In genomic region chr9:107819772-107820171, GRCh38 we compare ENCODE assay signal across 1 cellular context.
TF ChIP-seq lines count a peak whose summit lies in the region.

No MANE protein-coding gene starts in this region.

TF ChIP-seq in HEK293, 187 proteins besides CTCF, POLR2A, EP300 and RAD21 (continued from another document):
- TF ChIP-seq ZNF202 (tag by site-specific recombination; IDR thresholded peaks at IDR 0.05; ENCODE audit: borderline replicate concordance) = no peak
- TF ChIP-seq ZNF18 (tag by site-specific recombination; IDR thresholded peaks at IDR 0.05) = 0 out of 2 replicates have a peak, but pooled peaks have one; percentile 15
- TF ChIP-seq ZNF623 (tag by site-specific recombination; IDR thresholded peaks at IDR 0.05) = no peak
- TF ChIP-seq TRIM28 (IDR thresholded peaks at IDR 0.05; ENCODE audit: borderline replicate concordance, low read length) = peak; percentile 86
- no peak for TF ChIP-seq ZSCAN4 (tag by site-specific recombination; IDR thresholded peaks at IDR 0.05)
- no peak for TF ChIP-seq ZNF16 (tag by site-specific recombination; IDR thresholded peaks at IDR 0.05; ENCODE audit: low read depth)
- TF ChIP-seq ZNF704 (tag by site-specific recombination; IDR thresholded peaks at IDR 0.05) = no peak
- TF ChIP-seq ZNF221 (tag by site-specific recombination; IDR thresholded peaks at IDR 0.05; ENCODE audit: borderline replicate concordance) = no peak
- peak; percentile 65; the same call in 1 of the 2 replicates for TF ChIP-seq ZNF488 (tag by site-specific recombination; IDR thresholded peaks at IDR 0.05)
- no peak for TF ChIP-seq ZSCAN30 (tag by site-specific recombination; IDR thresholded peaks at IDR 0.05)
- TF ChIP-seq ZEB2 (tag by site-specific recombination; IDR thresholded peaks at IDR 0.05) = no peak
- no peak for TF ChIP-seq ZNF580 (tag by site-specific recombination; IDR thresholded peaks at IDR 0.05)
- TF ChIP-seq ZNF26 (tag by site-specific recombination; IDR thresholded peaks at IDR 0.05) = no peak
- no peak for TF ChIP-seq ZNF658 (tag by site-specific recombination; IDR thresholded peaks at IDR 0.05)
- peak; percentile 76; the same call in 1 of the 2 replicates for TF ChIP-seq GLI2 (tag by site-specific recombination; IDR thresholded peaks at IDR 0.05; ENCODE audit: borderline replicate concordance, low read depth)
- TF ChIP-seq ZNF639 (tag by site-specific recombination; IDR thresholded peaks at IDR 0.05) = peak; percentile 60; the same call in 1 of the 2 replicates
- TF ChIP-seq ZNF214 (tag by site-specific recombination; IDR thresholded peaks at IDR 0.05; ENCODE audit: borderline replicate concordance) = no peak
- 0 out of 2 replicates have a peak, but pooled peaks have one; percentile 43 for TF ChIP-seq ZNF324 (tag by site-specific recombination; IDR thresholded peaks at IDR 0.05)
- TF ChIP-seq ZFP3 (tag by site-specific recombination; IDR thresholded peaks at IDR 0.05; ENCODE audit: low read depth) = no peak
- TF ChIP-seq HOXA7 (CRISPR knock-in tag; IDR thresholded peaks at IDR 0.05; ENCODE audit: borderline replicate concordance) = 0 out of 2 replicates have a peak, but pooled peaks have one; percentile 28
- no peak for TF ChIP-seq ZNF248 (tag by site-specific recombination; IDR thresholded peaks at IDR 0.05)
- TF ChIP-seq ZNF677 (tag by site-specific recombination; IDR thresholded peaks at IDR 0.05) = no peak
- TF ChIP-seq ZNF747 (tag by site-specific recombination; IDR thresholded peaks at IDR 0.05) = no peak
- TF ChIP-seq ZNF174 (tag by site-specific recombination; IDR thresholded peaks at IDR 0.05) = no peak
- TF ChIP-seq HOXC10 (CRISPR knock-in tag; IDR thresholded peaks at IDR 0.05) = no peak
- TF ChIP-seq SETDB1 (IDR thresholded peaks at IDR 0.05; ENCODE audit: insufficient read length, low read length) = no peak
- TF ChIP-seq KLF10 (tag by site-specific recombination; IDR thresholded peaks at IDR 0.05) = no peak
- no peak for TF ChIP-seq ZNF391 (tag by site-specific recombination; IDR thresholded peaks at IDR 0.05; ENCODE audit: borderline replicate concordance, low read depth)
- TF ChIP-seq PRDM10 (tag by site-specific recombination; IDR thresholded peaks at IDR 0.05) = no peak
- TF ChIP-seq GLIS2 (tag by site-specific recombination; IDR thresholded peaks at IDR 0.05) = no peak
- no peak for TF ChIP-seq KLF16 (tag by site-specific recombination; IDR thresholded peaks at IDR 0.05)
- no peak for TF ChIP-seq ZNF510 (tag by site-specific recombination; IDR thresholded peaks at IDR 0.05; ENCODE audit: insufficient replicate concordance)
- no peak for TF ChIP-seq ZNF692 (tag by site-specific recombination; IDR thresholded peaks at IDR 0.05)
- TF ChIP-seq PRDM4 (tag by site-specific recombination; IDR thresholded peaks at IDR 0.05) = no peak
- TF ChIP-seq ZIC2 (tag by site-specific recombination; IDR thresholded peaks at IDR 0.05) = 0 out of 2 replicates have a peak, but pooled peaks have one; percentile 41
- no peak for TF ChIP-seq ZNF768 (tag by site-specific recombination; IDR thresholded peaks at IDR 0.05)
- peak; percentile 58 for TF ChIP-seq PRDM6 (tag by site-specific recombination; IDR thresholded peaks at IDR 0.05)
- no peak for TF ChIP-seq ZNF544 (tag by site-specific recombination; IDR thresholded peaks at IDR 0.05)
- no peak for TF ChIP-seq ZNF791 (tag by site-specific recombination; IDR thresholded peaks at IDR 0.05)
- TF ChIP-seq ZNF223 (tag by site-specific recombination; IDR thresholded peaks at IDR 0.05) = no peak
- TF ChIP-seq WT1 (tag by site-specific recombination; IDR thresholded peaks at IDR 0.05) = no peak
- TF ChIP-seq TCF7L2 (IDR thresholded peaks at IDR 0.05; ENCODE audit: borderline replicate concordance, low read depth, low read length) = peak; percentile 93
